Comparison of ENCODE assay signal across 8 cellular contexts in the genomic region with DNA sequence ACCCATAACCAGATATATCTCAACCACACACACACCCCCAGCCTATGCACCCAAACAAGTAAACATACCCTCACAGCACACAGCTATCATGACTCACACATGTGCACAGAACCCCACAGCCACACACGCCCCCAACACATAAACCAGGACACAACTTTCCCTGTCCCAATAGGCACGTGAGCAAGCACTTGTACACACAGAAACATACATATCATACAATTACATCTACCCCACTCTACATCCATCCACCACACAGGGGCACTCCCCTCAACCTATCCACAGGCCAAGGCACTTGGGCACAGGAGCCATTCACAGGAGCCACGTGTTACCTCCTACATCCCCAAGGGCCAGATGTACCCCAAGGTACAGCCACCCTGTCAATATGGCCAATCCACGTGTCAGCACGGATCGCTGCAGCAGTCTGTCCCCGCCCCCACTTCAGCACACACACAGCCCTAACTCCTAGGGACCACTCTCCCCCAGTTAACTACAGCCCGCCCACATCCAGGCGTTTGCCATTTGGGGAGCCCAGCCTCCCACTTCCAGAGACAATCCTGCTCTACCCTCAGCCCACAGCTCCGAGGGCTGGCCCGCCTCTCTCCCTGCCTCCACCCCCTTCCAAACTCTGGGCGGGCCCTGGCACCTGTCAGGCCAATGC.
DNase-seq lines count a peak whose midpoint lies in the region; ATAC-seq, FAIRE-seq and TF ChIP-seq lines count a peak whose summit lies in the region.

No MANE protein-coding gene starts in this region.

- H3K4ac ChIP-seq in H1 (replicated peaks; ENCODE audit: insufficient read length, low read depth, low read length), result peak overlapping the region; percentile 57

- no peak for TF ChIP-seq EP300 in H1 (IDR thresholded peaks at IDR 0.05; ENCODE audit: borderline replicate concordance in 1 of 2, low read depth in 2 of 2, low read length in 2 of 2)

- peak overlapping the region; percentile 83 for H2BK15ac ChIP-seq in H1 (ENCODE audit: low read length)

- intact Hi-C loops in colonic mucosa (cut with DNase I), result no loop called here

- H3K4me1 ChIP-seq in H1 (replicated peaks in 1 of 4; ENCODE audit: control insufficient read depth in 3 of 4, insufficient read depth in 4 of 4, low read length in 3 of 4) (peaks cover 0 to 12% (median 7%) of the 10 kb centered on the region in 4 experiments; a peak in 5 of 7 replicates), colonic mucosa (peaks cover 26% of the 10 kb centered on the region), HAP-1 (peaks cover 9% of the 10 kb centered on the region; the same call in 1 of the 2 replicates)

- FAIRE-seq in H1 (lab: Jason Lieb, UNC) (no peak), H54 (lab: Jason Lieb, UNC) (no peak)

- in situ Hi-C loops in HAP-1 (cut with MboI; ENCODE audit: low sequenced_read_pairs), result no loop called here

- H3K27me3 ChIP-seq in H1 (replicated peaks in 1 of 4; ENCODE audit: control insufficient read depth in 3 of 4, extremely low read depth in 1 of 4, insufficient read depth in 3 of 4, low read length in 3 of 4) (peaks cover 7 to 37% (median 34%) of the 10 kb centered on the region in 4 experiments), colonic mucosa (no peaks in the 10 kb centered on the region), HAP-1 (ENCODE audit: low read depth) (peaks cover 6% of the 10 kb centered on the region)

- ATAC-seq in GM21381 (IDR thresholded peaks at IDR 0.05; ENCODE audit: unreplicated experiment) (peak; percentile 26), HG03460 (IDR thresholded peaks at IDR 0.05; ENCODE audit: unreplicated experiment) (peak; percentile 29)

- H2BK20ac ChIP-seq in H1 (ENCODE audit: low read length), result no peak overlapping the region

- H3K14ac ChIP-seq in H1 (ENCODE audit: insufficient read length), result no peak overlapping the region

- H4K8ac ChIP-seq in H1 (ENCODE audit: extremely low read depth, insufficient read depth, low read length), result peak overlapping the region; percentile 80

- TF ChIP-seq CTCF in GM12864 (IDR thresholded peaks at IDR 0.05; ENCODE audit: low read depth, low read length, missing control alignments) (no peak), H1 (IDR thresholded peaks at IDR 0.05; ENCODE audit: control extremely low read depth in 1 of 3, insufficient read depth in 1 of 3, low read depth in 1 of 3, low read length in 3 of 3) (no peak), colonic mucosa (IDR thresholded peaks at IDR 0.05) (no peak)

- H3K9me3 ChIP-seq in H1 (ENCODE audit: insufficient read depth in 2 of 2, low read depth in 1 of 2, low read length in 1 of 2), result no peaks in the 10 kb centered on the region
- H3K9me3 ChIP-seq in colonic mucosa, result no peaks in the 10 kb centered on the region
- no peaks in the 10 kb centered on the region for H3K9me3 ChIP-seq in HAP-1

- POLR2A ChIA-PET in H1 (lab: Charles Lee; ENCODE audit: partially characterized antibody), result interaction anchor here (0.6 to 0.8 kb wide), 2 partner anchors 32 to 41 kb away, joined by 3 read pairs; no protein-coding TSS in a partner anchor

- H2BK5ac ChIP-seq in H1 (ENCODE audit: low read depth, low read length), result 0 out of 2 replicates have a peak overlapping the region, but pooled peaks have one; percentile 35

- H3K23ac ChIP-seq in H1 (ENCODE audit: insufficient read length), result no peak overlapping the region

- WGBS in H1 (ENCODE audit: extremely low coverage in 1 of 2, insufficient coverage in 1 of 2, insufficient read length in 1 of 2, insufficient replicate concordance in 2 of 2, low coverage in 1 of 2, low lambda C conversion rate in 2 of 2, missing lambda C conversion rate in 1 of 2), 2 experiments, result 23% methylated on average over 11 of the region's 12 CpGs; no CpG with 5 or more reads in 1 of the 2 experiments

- DNase-seq in GM12864 (ENCODE audit: low read depth) (no peak), H1 (ENCODE audit: low read depth in 1 of 2, low spot score in 2 of 2) (no peak), H54 (ENCODE audit: insufficient read length, low spot score) (no peak), colonic mucosa (no peak), HuH-7.5 (ENCODE audit: low spot score) (no peak), HAP-1 (ENCODE audit: low spot score in 2 of 2) (no peak)

- TF ChIP-seq POLR2A in H1 (IDR thresholded peaks at IDR 0.05; ENCODE audit: control extremely low read depth in 1 of 2, low read depth in 2 of 2, low read length in 2 of 2) (no peak), H54 (IDR thresholded peaks at IDR 0.05; ENCODE audit: low read depth, low read length) (no peak)

- H2BK120ac ChIP-seq in H1 (replicated peaks; ENCODE audit: low read depth, low read length), result no peak overlapping the region

- peaks cover 0 to 2% of the 10 kb centered on the region in 2 experiments for H4K20me1 ChIP-seq in H1 (replicated peaks in 1 of 2; ENCODE audit: control insufficient read depth in 1 of 2, insufficient read depth in 2 of 2, low read length in 2 of 2)

- no peak overlapping the region for H3K9ac ChIP-seq in H1 (replicated peaks in 1 of 4; ENCODE audit: extremely low read depth in 1 of 4, low read depth in 3 of 4, low read length in 3 of 4)
- peak overlapping the region in 1 of 2 donors; percentile 43 for H3K9ac ChIP-seq in colonic mucosa (ENCODE audit: low read depth in 2 of 2, low read length in 2 of 2)

- no peak for TF ChIP-seq RAD21 in H1 (IDR thresholded peaks at IDR 0.05 in 1 of 2, conservative IDR thresholded peaks at IDR 0.05 in 1 of 2; ENCODE audit: low read depth in 2 of 2, low read length in 2 of 2)

- no peak overlapping the region for H4K91ac ChIP-seq in H1 (replicated peaks; ENCODE audit: insufficient read length, low read length)

- peaks cover 17% of the 10 kb centered on the region; the same call in 1 of the 2 replicates for H3K23me2 ChIP-seq in H1 (ENCODE audit: low read depth, low read length)

- H3K4me3 ChIP-seq in GM12864 (ENCODE audit: low read depth, low read length) (peak overlapping the region; percentile 67), H1 (ENCODE audit: extremely low read depth in 1 of 4, insufficient read depth in 2 of 4, low read depth in 3 of 4, low read length in 4 of 4) (peak overlapping the region in 2 of 4 experiments; percentile 24 to 81; a peak in 3 of 8 replicates), colonic mucosa (no peak overlapping the region), HAP-1 (no peak overlapping the region)

- H3K79me2 ChIP-seq in H1 (ENCODE audit: control insufficient read depth in 1 of 2, insufficient read depth in 2 of 2, low read length in 2 of 2), result no peaks in the 10 kb centered on the region

- H2BK12ac ChIP-seq in H1 (ENCODE audit: low read depth, low read length), result 0 out of 2 replicates have a peak overlapping the region, but pooled peaks have one; percentile 84

- no peak overlapping the region for H4K5ac ChIP-seq in H1 (ENCODE audit: insufficient read length, low read depth, low read length)

- no peak overlapping the region for H3K27ac ChIP-seq in H1 (ENCODE audit: low read depth, low read length)
- no peak overlapping the region for H3K27ac ChIP-seq in colonic mucosa

- H3K4me2 ChIP-seq in H1 (ENCODE audit: insufficient read depth in 1 of 2, low read depth in 2 of 2, low read length in 2 of 2), result peak overlapping the region; percentile 69 to 97

- H3K79me1 ChIP-seq in H1 (ENCODE audit: low read depth, low read length), result no peaks in the 10 kb centered on the region

- no peak overlapping the region for H3K56ac ChIP-seq in H1 (replicated peaks; ENCODE audit: insufficient read length, low read depth, low read length)

- H2AFZ ChIP-seq in H1 (ENCODE audit: low read length), result no peak overlapping the region

- peak overlapping the region; percentile 83 for H3K18ac ChIP-seq in H1 (ENCODE audit: extremely low read depth, low read length)

- H2AK5ac ChIP-seq in H1 (ENCODE audit: low read depth, low read length), result peak overlapping the region; percentile 65; the same call in 1 of the 2 replicates

- H3K36me3 ChIP-seq in H1 (ENCODE audit: control insufficient read depth in 2 of 4, insufficient read depth in 4 of 4, low read length in 3 of 4), result no peaks in the 10 kb centered on the region
- no peaks in the 10 kb centered on the region for H3K36me3 ChIP-seq in colonic mucosa
- H3K36me3 ChIP-seq in HAP-1 (replicated peaks), result no peaks in the 10 kb centered on the region

- CTCF ChIA-PET in H1 (lab: Charles Lee; ENCODE audit: partially characterized antibody), result interaction anchor here (1.3 to 15.0 kb wide), 5 partner anchors 10 to 95 kb away, joined by 4 to 448 read pairs (median 114); no protein-coding TSS in a partner anchor

TF ChIP-seq in H1, 55 proteins besides CTCF, POLR2A, EP300 and RAD21:
- TF ChIP-seq SAP30 (IDR thresholded peaks at IDR 0.05; ENCODE audit: insufficient read depth, insufficient replicate concordance, low read length), result peak; percentile 60
- TF ChIP-seq, protein P1, sequence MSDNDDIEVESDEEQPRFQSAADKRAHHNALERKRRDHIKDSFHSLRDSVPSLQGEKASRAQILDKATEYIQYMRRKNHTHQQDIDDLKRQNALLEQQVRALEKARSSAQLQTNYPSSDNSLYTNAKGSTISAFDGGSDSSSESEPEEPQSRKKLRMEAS (IDR thresholded peaks at IDR 0.05), result peak; percentile 93
- TF ChIP-seq PHF8 (conservative IDR thresholded peaks at IDR 0.05; ENCODE audit: low read depth, low read length), result no peak
TF ChIP-seq in H1: peak in this region for 2.
